Comparison of ENCODE assay signal across 16 cellular contexts in genomic region chr21:42451941-42452340, GRCh38. TPM values are rescaled to one million over a fixed set of nuclear protein-coding genes. Genes with fewer than 3 reads are reported as not detected.
DNase-seq lines count a peak whose midpoint lies in the region; ATAC-seq lines count a peak whose summit lies in the region.
"Had no signal": no experiment of that assay in that cellular context is flagged by ENCODE, and none has a peak within 500 bp of the region (broad histone marks: within the 10 kb centered on the region; RNA-seq: fewer than 3 reads in every experiment).

No MANE protein-coding gene starts in this region.

- H3K9me3 Mint-ChIP-seq in T-helper 2 cell treated with Interferon-gamma antibody and Interleukin-4, amounts not matched to agents 5 μg/mL and 100 μg/mL, for 36 hours, result no peaks in the 10 kb centered on the region
- H3K9me3 Mint-ChIP-seq in naive thymus-derived CD8-positive, alpha-beta T cell, result no peaks in the 10 kb centered on the region
- H3K9me3 Mint-ChIP-seq: H9 had no signal

- POLR2A ChIA-PET in naive thymus-derived CD8-positive, alpha-beta T cell (lab: Charles Lee), result interaction anchor here (1.1 kb wide), 1 partner anchor 9 kb away, joined by 3 read pairs; no protein-coding TSS in a partner anchor

- no peaks in the 10 kb centered on the region for H3K9me3 ChIP-seq in T-helper 17 cell (ENCODE audit: control insufficient read depth, low read length, poor library complexity, severe bottlenecking)

- H3K36me3 Mint-ChIP-seq in T-helper 2 cell treated with Interferon-gamma antibody and Interleukin-4, amounts not matched to agents 5 μg/mL and 100 μg/mL, for 36 hours (ENCODE audit: low read depth), result peaks cover 15% of the 10 kb centered on the region
- peaks cover 2% of the 10 kb centered on the region for H3K36me3 Mint-ChIP-seq in T-helper 17 cell (ENCODE audit: low read depth)
- H3K36me3 Mint-ChIP-seq in naive thymus-derived CD8-positive, alpha-beta T cell, result peaks cover 0 to 13% (median 7%) of the 10 kb centered on the region in 3 donors

- DNase-seq in T-helper 2 cell treated with Interferon-gamma antibody and Interleukin-4, amounts not matched to agents 5 μg/mL and 100 μg/mL, for 36 hours (ENCODE audit: low spot score), result no peak
- no peak for DNase-seq in T-helper 2 cell
- DNase-seq in T-helper 17 cell, result no peak
- DNase-seq in naive thymus-derived CD8-positive, alpha-beta T cell, result peak in 1 of 10 donors; percentile 6
- DNase-seq in SHP77 (lab: John Stamatoyannopoulos, UW), result no peak
- DNase-seq in activated T-cell treated with anti-CD3 and anti-CD28 coated beads for 4 hours, result no peak
- DNase-seq: CD4-positive, CD25-positive, alpha-beta regulatory T cell; DMS79; EL; GOT3; H9; IMR-90 had no signal

- ATAC-seq in T-helper 17 cell, result no peak
- ATAC-seq in naive thymus-derived CD8-positive, alpha-beta T cell, result no peak
- ATAC-seq in GM19035 (IDR thresholded peaks at IDR 0.05; ENCODE audit: unreplicated experiment), result no peak

- peaks cover 33% of the 10 kb centered on the region for H3K4me1 Mint-ChIP-seq in T-helper 2 cell treated with Interferon-gamma antibody and Interleukin-4, amounts not matched to agents 5 μg/mL and 100 μg/mL, for 36 hours (ENCODE audit: low read depth)
- H3K4me1 Mint-ChIP-seq in T-helper 17 cell, result peaks cover 30% of the 10 kb centered on the region
- H3K4me1 Mint-ChIP-seq in naive thymus-derived CD8-positive, alpha-beta T cell, result peaks cover 20 to 52% (median 37%) of the 10 kb centered on the region in 4 donors

- peak overlapping the region; percentile 21 for H3K27ac Mint-ChIP-seq in T-helper 2 cell treated with Interferon-gamma antibody and Interleukin-4, amounts not matched to agents 5 μg/mL and 100 μg/mL, for 36 hours
- H3K27ac Mint-ChIP-seq in T-helper 17 cell, result peak overlapping the region; percentile 63
- peak overlapping the region in 9 of 10 donors; percentile 34 to 92 (median 70) for H3K27ac Mint-ChIP-seq in naive thymus-derived CD8-positive, alpha-beta T cell

- no peaks in the 10 kb centered on the region for H3K27me3 Mint-ChIP-seq in T-helper 2 cell treated with Interferon-gamma antibody and Interleukin-4, amounts not matched to agents 5 μg/mL and 100 μg/mL, for 36 hours (ENCODE audit: low read depth)
- no peaks in the 10 kb centered on the region for H3K27me3 Mint-ChIP-seq in T-helper 17 cell
- H3K27me3 Mint-ChIP-seq in naive thymus-derived CD8-positive, alpha-beta T cell, result peaks cover 0 to 2% (median 0%) of the 10 kb centered on the region in 5 donors
- H3K27me3 Mint-ChIP-seq: CD4-positive, CD25-positive, alpha-beta regulatory T cell had no signal

- no peak overlapping the region for H3K4me3 Mint-ChIP-seq in T-helper 2 cell treated with Interferon-gamma antibody and Interleukin-4, amounts not matched to agents 5 μg/mL and 100 μg/mL, for 36 hours
- H3K4me3 Mint-ChIP-seq in T-helper 17 cell, result no peak overlapping the region
- no peak overlapping the region for H3K4me3 Mint-ChIP-seq in naive thymus-derived CD8-positive, alpha-beta T cell
- H3K4me3 Mint-ChIP-seq: CD4-positive, CD25-positive, alpha-beta regulatory T cell; H9 had no signal

RNA-seq across cellular contexts. Expression of gene RSPH1, which starts 44.1 kb away (rescaled TPM):
- total RNA-seq in T-helper 17 cell, result under 1 TPM in 1 of 2 donors, not detected in 1; 0.47 TPM
- total RNA-seq in naive thymus-derived CD8-positive, alpha-beta T cell, result under 1 TPM in 1 of 2 experiments, not detected in 1; 0.14 TPM
- polyA plus RNA-seq in naive thymus-derived CD8-positive, alpha-beta T cell, result not detected
- total RNA-seq: IMR-90 had no signal
- polyA plus RNA-seq: CD4-positive, CD25-positive, alpha-beta regulatory T cell; IMR-90 had no signal

RNA-seq across cellular contexts. Expression of gene UBASH3A, which starts 48.2 kb away (rescaled TPM):
- total RNA-seq in T-helper 17 cell, result 10 to 100 TPM; 49.5 to 50.3 TPM
- 10 to 100 TPM; 91.6 to 99.6 TPM for total RNA-seq in naive thymus-derived CD8-positive, alpha-beta T cell
- 10 to 100 TPM; 32.8 to 75.3 (median 53.9) TPM for polyA plus RNA-seq in naive thymus-derived CD8-positive, alpha-beta T cell
- total RNA-seq: A673, H9, HT-29, IMR-90 had no signal
- polyA plus RNA-seq: BJ, IMR-90 had no signal

RNA-seq across cellular contexts. Expression of gene TMPRSS3, which starts 56.1 kb away (rescaled TPM):
- 1 to 10 TPM; 2.8 to 4.5 TPM for total RNA-seq in T-helper 17 cell
- 1 to 10 TPM; 2.2 to 2.9 TPM for total RNA-seq in naive thymus-derived CD8-positive, alpha-beta T cell
- 1 to 10 TPM in 1 of 3 donors, under 1 TPM in 1, not detected in 1; 0.89 to 1.4 TPM for polyA plus RNA-seq in naive thymus-derived CD8-positive, alpha-beta T cell
- total RNA-seq: A673, IMR-90 had no signal
- polyA plus RNA-seq: BJ, IMR-90 had no signal
